ENCODE assay signal across 20 cellular contexts in the genomic region with DNA sequence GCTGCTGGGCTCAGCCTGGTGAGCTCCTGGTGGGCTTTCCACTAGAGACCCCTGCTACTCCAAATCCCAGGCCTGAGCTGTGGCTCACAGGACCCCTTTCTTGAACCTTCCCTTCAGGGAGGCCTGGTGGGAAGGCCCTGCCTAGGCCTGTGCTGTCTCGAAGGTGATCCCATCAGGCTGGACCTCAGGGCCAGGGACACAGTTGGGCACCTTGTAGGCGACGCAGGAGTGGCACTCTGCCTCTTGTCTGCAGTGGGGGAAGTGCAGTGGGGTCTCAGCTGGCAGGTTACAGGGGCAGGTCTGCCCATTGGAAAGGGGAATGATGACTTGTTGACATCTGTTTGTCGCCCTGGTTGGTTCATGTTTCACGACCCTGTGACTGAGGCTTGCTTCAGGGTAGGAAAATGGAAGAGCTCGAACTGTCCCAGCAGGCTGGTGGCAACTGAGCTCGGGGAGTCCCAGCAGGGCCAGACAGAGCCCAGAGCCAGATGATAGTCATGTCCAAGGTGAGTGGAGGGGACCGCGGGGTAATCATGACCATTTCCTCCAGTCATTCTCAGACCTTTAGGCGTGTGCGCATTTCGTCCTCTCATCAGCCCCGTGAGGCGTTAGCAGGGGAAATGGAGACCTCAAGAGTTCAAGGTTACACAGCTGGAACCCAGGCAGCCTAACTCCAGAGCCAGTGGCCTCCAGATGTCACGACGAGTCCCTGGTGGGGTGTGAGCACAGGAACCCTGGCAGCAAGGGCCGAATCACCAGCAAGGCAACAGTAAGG. TPM values are rescaled to one million over a fixed set of nuclear protein-coding genes. Genes with fewer than 3 reads are reported as not detected.
DNase-seq lines count a peak whose midpoint lies in the region; ATAC-seq and TF ChIP-seq lines count a peak whose summit lies in the region.
"Had no signal": no experiment of that assay in that cellular context is flagged by ENCODE, and none has a peak within 500 bp of the region (broad histone marks: within the 10 kb centered on the region; RNA-seq: fewer than 3 reads in every experiment).

No MANE protein-coding gene starts in this region.

- H3K9ac ChIP-seq in mesenchymal stem cell (ENCODE audit: low read length): no peak overlapping the region

- H3K27ac Mint-ChIP-seq in WTC11 (peak overlapping the region; percentile 78), type B pancreatic cell (peak overlapping the region; percentile 76)

- no peak overlapping the region for H2BK12ac ChIP-seq in mesenchymal stem cell (ENCODE audit: low read length in 2 of 2)

- no peak overlapping the region for H3K27ac ChIP-seq in mesenchymal stem cell (ENCODE audit: low read length, poor library complexity, severe bottlenecking)
- H3K27ac ChIP-seq: testis had no signal

- no peak overlapping the region for H3K4me3 ChIP-seq in mesenchymal stem cell (ENCODE audit: insufficient read depth in 1 of 2, low read depth in 1 of 2, low read length in 2 of 2)
- H3K4me3 ChIP-seq: lung, testis had no signal

- H3K36me3 Mint-ChIP-seq in WTC11: peaks cover 26% of the 10 kb centered on the region
- peaks cover 28% of the 10 kb centered on the region for H3K36me3 Mint-ChIP-seq in type B pancreatic cell

- no peak overlapping the region for H3K4ac ChIP-seq in mesenchymal stem cell (ENCODE audit: low read depth in 1 of 2, low read length in 2 of 2)

- H3K4me1 Mint-ChIP-seq in WTC11 (peaks cover 68% of the 10 kb centered on the region), type B pancreatic cell (ENCODE audit: unreplicated experiment) (peaks cover 68% of the 10 kb centered on the region)

- peaks cover 39% of the 10 kb centered on the region for H3K4me1 ChIP-seq in mesenchymal stem cell (ENCODE audit: control insufficient read depth, insufficient read depth, low read depth, low read length)

- intact Hi-C loops in head of caudate nucleus (cut with DNase I): no loop called here

- no peak for ATAC-seq in WTC11
- ATAC-seq in GM18870 (IDR thresholded peaks at IDR 0.05; ENCODE audit: unreplicated experiment): no peak

- H3K14ac ChIP-seq in mesenchymal stem cell (ENCODE audit: low read length in 2 of 2): peak overlapping the region in 1 of 2 experiments; percentile 3

- H2BK15ac ChIP-seq in mesenchymal stem cell (ENCODE audit: low read depth, poor library complexity, severe bottlenecking): no peak overlapping the region

- H4K91ac ChIP-seq in mesenchymal stem cell (ENCODE audit: low read length): peak overlapping the region; percentile 9

- peak overlapping the region in 1 of 2 experiments; percentile 54 for H3K18ac ChIP-seq in mesenchymal stem cell (ENCODE audit: low read depth in 1 of 2, low read length in 2 of 2)

- H3K27me3 Mint-ChIP-seq in WTC11 (ENCODE audit: low read depth) (no peaks in the 10 kb centered on the region), type B pancreatic cell (no peaks in the 10 kb centered on the region)
- H3K27me3 Mint-ChIP-seq: central memory CD8-positive, alpha-beta T cell had no signal

- no peak overlapping the region for H3K4me3 Mint-ChIP-seq in WTC11
- H3K4me3 Mint-ChIP-seq in type B pancreatic cell: no peak overlapping the region
- H3K4me3 Mint-ChIP-seq: central memory CD8-positive, alpha-beta T cell had no signal

- no peaks in the 10 kb centered on the region; the same call in 1 of the 2 replicates for H3K9me3 Mint-ChIP-seq in WTC11
- H3K9me3 Mint-ChIP-seq in type B pancreatic cell: no peaks in the 10 kb centered on the region
- H3K9me3 Mint-ChIP-seq: central memory CD8-positive, alpha-beta T cell had no signal

- no peak overlapping the region for H3K4me2 ChIP-seq in mesenchymal stem cell (ENCODE audit: low read length, poor library complexity, severe bottlenecking)

- H2BK120ac ChIP-seq in mesenchymal stem cell (ENCODE audit: low read depth, low read length): no peak overlapping the region

- WGBS in mesenchymal stem cell: 92% methylated on average over 17 of the region's 17 CpGs

- peak; percentile 56 for DNase-seq in activated effector memory CD4-positive, alpha-beta T cell treated with anti-CD3 and anti-CD28 coated beads, Interleukin-2, amount 50 U/mL, for 16 hours
- DNase-seq in activated effector memory CD4-positive, alpha-beta T cell treated with Interleukin-2 at 50 U/mL for 16 hours: no peak
- DNase-seq in WTC11 (ENCODE audit: low spot score) (no peak), mesenchymal stem cell (no peak), type B pancreatic cell (ENCODE audit: extremely low spot score, unreplicated experiment) (no peak), HUDEP-2 (lab: John Stamatoyannopoulos, UW; ENCODE audit: unreplicated experiment in 76 of 76) (no peak), head of caudate nucleus (no peak)
- DNase-seq: activated gamma-delta T cell treated with Interleukin-2 at 50 U/mL for 16 hours; aorta; effector CD4-positive, alpha-beta T cell; EL; KBM-7; NCI-H1092 treated with DMSO at 0.1 percent for 48 hours; NCI-H526; SIG-M5; stimulated activated CD4-positive, alpha-beta T cell treated with anti-CD3 and anti-CD28 coated beads, Interleukin-12 subunit alpha, Interleukin-12 subunit beta, amount 100 ng/mL, for 4 hours; testis had no signal

- H3K36me3 ChIP-seq in mesenchymal stem cell (ENCODE audit: control insufficient read depth in 1 of 2, insufficient read depth in 2 of 2, low read depth in 1 of 2, low read length in 2 of 2): peaks cover 0 to 32% of the 10 kb centered on the region in 2 experiments

- H3K9me3 ChIP-seq in mesenchymal stem cell (ENCODE audit: control insufficient read depth, low read length): no peaks in the 10 kb centered on the region
- H3K9me3 ChIP-seq: testis had no signal

- H2AFZ ChIP-seq in mesenchymal stem cell (ENCODE audit: low read depth, low read length): no peak overlapping the region

- H4K8ac ChIP-seq in mesenchymal stem cell (ENCODE audit: low read length): no peak overlapping the region

- peaks cover 75% of the 10 kb centered on the region for H3K79me1 ChIP-seq in mesenchymal stem cell (replicated peaks; ENCODE audit: low read length, poor library complexity, severe bottlenecking)

- no peak overlapping the region for H3K23ac ChIP-seq in mesenchymal stem cell (ENCODE audit: low read length in 2 of 2)

- H3K27me3 ChIP-seq in mesenchymal stem cell (ENCODE audit: control insufficient read depth in 1 of 2, insufficient read depth in 1 of 2, low read length in 2 of 2): no peaks in the 10 kb centered on the region
- H3K27me3 ChIP-seq: testis had no signal

- H2AK5ac ChIP-seq in mesenchymal stem cell (ENCODE audit: low read length, severe bottlenecking): no peak overlapping the region

- no peak overlapping the region for H2BK5ac ChIP-seq in mesenchymal stem cell (ENCODE audit: low read depth, low read length, poor library complexity, severe bottlenecking)

- POLR2A ChIA-PET in WTC11 (lab: Charles Lee): no interaction called here

- no peak for TF ChIP-seq CTCF in WTC11 (IDR thresholded peaks at IDR 0.05)
- TF ChIP-seq CTCF in type B pancreatic cell (conservative IDR thresholded peaks at IDR 0.05): no peak

- CTCF ChIA-PET in WTC11 (lab: Charles Lee): no interaction called here

TF ChIP-seq in WTC11, 78 proteins besides CTCF, POLR2A, EP300 and RAD21 (continues in another document):
- TF ChIP-seq TCF7 (CRISPR knock-in tag; IDR thresholded peaks at IDR 0.05; ENCODE audit: low read depth) (no peak), RORB (CRISPR knock-in tag; IDR thresholded peaks at IDR 0.05) (no peak), MAX (CRISPR knock-in tag; IDR thresholded peaks at IDR 0.05) (no peak), ATF1 (CRISPR knock-in tag; IDR thresholded peaks at IDR 0.05) (no peak), AFF4 (CRISPR knock-in tag; IDR thresholded peaks at IDR 0.05; ENCODE audit: borderline replicate concordance) (no peak), OVOL2 (CRISPR knock-in tag; IDR thresholded peaks at IDR 0.05; ENCODE audit: borderline replicate concordance) (no peak)
- TF ChIP-seq, protein P1, sequence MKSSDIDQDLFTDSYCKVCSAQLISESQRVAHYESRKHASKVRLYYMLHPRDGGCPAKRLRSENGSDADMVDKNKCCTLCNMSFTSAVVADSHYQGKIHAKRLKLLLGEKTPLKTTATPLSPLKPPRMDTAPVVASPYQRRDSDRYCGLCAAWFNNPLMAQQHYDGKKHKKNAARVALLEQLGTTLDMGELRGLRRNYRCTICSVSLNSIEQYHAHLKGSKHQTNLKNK (CRISPR knock-in tag; IDR thresholded peaks at IDR 0.05): no peak

RNA-seq across cellular contexts. Expression of gene CMIP, which starts 11.3 kb away (rescaled TPM):
- total RNA-seq in WTC11 (2021) (57.0 to 63.7 TPM (median 59.6 TPM) in 3 replicates), type B pancreatic cell (ENCODE audit: low replicate concordance) (46.6 and 51.4 TPM in 2 replicates)
- polyA plus RNA-seq in mesenchymal stem cell (2013, experiment 1 of 2): 34.5 TPM
- 34.1 TPM for polyA plus RNA-seq in mesenchymal stem cell (2013, experiment 2 of 2)
